In the genomic region with DNA sequence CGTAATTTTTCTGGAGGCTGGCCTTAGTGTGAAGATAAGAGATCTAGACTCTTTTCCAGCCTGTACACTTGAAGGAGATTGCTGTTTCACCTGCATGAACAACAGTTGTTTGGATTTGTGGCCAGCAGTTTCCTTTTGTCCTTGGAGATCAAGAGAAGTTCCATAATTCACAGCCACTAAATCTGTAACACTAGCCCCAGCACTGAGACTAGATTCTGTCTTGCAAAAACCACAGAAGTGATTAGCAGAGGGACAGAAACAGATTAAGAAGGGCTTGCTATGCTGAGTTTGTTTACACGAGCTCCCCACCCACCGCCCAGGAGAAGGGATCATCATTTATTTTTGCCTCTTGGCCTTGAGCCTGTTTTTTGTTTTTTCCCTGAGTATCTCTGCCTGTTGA, we compare ENCODE assay signal across 19 cellular contexts.
A peak's percentile ranks its signal among the peaks of the same experiment; 100 is the strongest.
DNase-seq lines count a peak whose midpoint lies in the region; ATAC-seq, FAIRE-seq and TF ChIP-seq lines count a peak whose summit lies in the region.
"Had no signal": no experiment of that assay in that cellular context is flagged by ENCODE, and none has a peak within 500 bp of the region (broad histone marks: within the 10 kb centered on the region; RNA-seq: fewer than 3 reads in every experiment).

No MANE protein-coding gene starts in this region.

- 93% methylated on average over 3 of the region's 3 CpGs for WGBS in SK-N-SH (ENCODE audit: low lambda C conversion rate)

- no peak overlapping the region for H3K4me3 Mint-ChIP-seq in mesothelial cell of epicardium
- H3K4me3 Mint-ChIP-seq: CD4-positive, alpha-beta T cell; stimulated activated effector memory CD8-positive, alpha-beta T cell treated with anti-CD3 and anti-CD28 coated beads, Interleukin-12 subunit alpha, Interleukin-12 subunit beta, amount 100 ng/mL, for 72 hours had no signal

- no peak for FAIRE-seq in RCC 7860 (lab: Jason Lieb, UNC)
- FAIRE-seq: GM12878 had no signal

- no peaks in the 10 kb centered on the region for H3K27me3 Mint-ChIP-seq in mesothelial cell of epicardium (ENCODE audit: low read depth)
- H3K27me3 Mint-ChIP-seq: CD4-positive, alpha-beta T cell had no signal

- CTCF ChIA-PET in SK-N-SH (lab: Yijun Ruan, JAX), result interaction anchor here (1.3 to 1.6 kb wide), 2 partner anchors 9 to 625 kb away, joined by 3 read pairs; no protein-coding TSS in a partner anchor

- no peaks in the 10 kb centered on the region for H3K9me3 Mint-ChIP-seq in mesothelial cell of epicardium
- H3K9me3 Mint-ChIP-seq: stimulated activated effector memory CD8-positive, alpha-beta T cell treated with anti-CD3 and anti-CD28 coated beads, Interleukin-12 subunit alpha, Interleukin-12 subunit beta, amount 100 ng/mL, for 72 hours had no signal

- no peak for TF ChIP-seq EP300 in SK-N-SH (IDR thresholded peaks at IDR 0.05; ENCODE audit: borderline replicate concordance in 1 of 2, low read depth in 1 of 2, low read length in 1 of 2)

- no peak for TF ChIP-seq RAD21 in SK-N-SH (IDR thresholded peaks at IDR 0.05; ENCODE audit: low read length)

- no peaks in the 10 kb centered on the region for H3K79me2 ChIP-seq in SK-N-SH (ENCODE audit: insufficient read depth)

- TF ChIP-seq CTCF in SK-N-SH (IDR thresholded peaks at IDR 0.05), result no peak
- no peak for TF ChIP-seq CTCF in mesothelial cell of epicardium (IDR thresholded peaks at IDR 0.05; ENCODE audit: unreplicated experiment)

- no peak for ATAC-seq in SK-N-SH treated with all-trans-retinoic acid at 6 μM for 48 hours
- no peak for ATAC-seq in GM18909 (IDR thresholded peaks at IDR 0.05; ENCODE audit: poor library complexity, unreplicated experiment)
- ATAC-seq: gastroesophageal sphincter, GM12878 had no signal

- H3K9me2 ChIP-seq in SK-N-SH, result no peaks in the 10 kb centered on the region

- H3K4me1 ChIP-seq in SK-N-SH (ENCODE audit: control insufficient read depth in 1 of 2, insufficient read depth in 2 of 2, low read depth in 1 of 2, low read length in 1 of 2), result peaks cover 0 to 19% of the 10 kb centered on the region in 2 experiments; a peak in 2 of 4 replicates
- H3K4me1 ChIP-seq: colonic mucosa, gastroesophageal sphincter had no signal

- H2AFZ ChIP-seq in SK-N-SH (ENCODE audit: low read depth), result peak overlapping the region; percentile 17; the same call in 1 of the 2 replicates
- H2AFZ ChIP-seq: GM23248 had no signal

- no peaks in the 10 kb centered on the region for H3K36me3 ChIP-seq in SK-N-SH (replicated peaks in 1 of 2; ENCODE audit: control insufficient read depth in 1 of 2, insufficient read depth in 2 of 2, low read length in 1 of 2)
- H3K36me3 ChIP-seq: colonic mucosa, gastroesophageal sphincter, tibial nerve had no signal

- POLR2A ChIA-PET in SK-N-SH (lab: Yijun Ruan, JAX), result interaction anchor here (0.6 kb wide), 1 partner anchor 54 kb away, joined by 4 read pairs; no protein-coding TSS in a partner anchor

- H3K27ac Mint-ChIP-seq in mesothelial cell of epicardium, result peak overlapping the region; percentile 55
- H3K27ac Mint-ChIP-seq: CD4-positive, alpha-beta T cell; stimulated activated effector memory CD8-positive, alpha-beta T cell treated with anti-CD3 and anti-CD28 coated beads, Interleukin-12 subunit alpha, Interleukin-12 subunit beta, amount 100 ng/mL, for 72 hours had no signal

- no peaks in the 10 kb centered on the region for H3F3A ChIP-seq in SK-N-SH (replicated peaks; ENCODE audit: insufficient read depth)

- no peaks in the 10 kb centered on the region; the same call in 1 of the 2 replicates for H3K27me3 ChIP-seq in SK-N-SH (ENCODE audit: insufficient read depth)
- H3K27me3 ChIP-seq: colonic mucosa, gastroesophageal sphincter, tibial nerve had no signal

- H3K36me3 Mint-ChIP-seq in mesothelial cell of epicardium, result no peaks in the 10 kb centered on the region
- H3K36me3 Mint-ChIP-seq: stimulated activated effector memory CD8-positive, alpha-beta T cell treated with anti-CD3 and anti-CD28 coated beads, Interleukin-12 subunit alpha, Interleukin-12 subunit beta, amount 100 ng/mL, for 72 hours had no signal

- H3K4me1 Mint-ChIP-seq in mesothelial cell of epicardium, result peaks cover 34% of the 10 kb centered on the region
- H3K4me1 Mint-ChIP-seq: stimulated activated effector memory CD8-positive, alpha-beta T cell treated with anti-CD3 and anti-CD28 coated beads, Interleukin-12 subunit alpha, Interleukin-12 subunit beta, amount 100 ng/mL, for 72 hours had no signal

- no peak overlapping the region for H3K9ac ChIP-seq in SK-N-SH
- H3K9ac ChIP-seq: GM23248 had no signal

- DNase-seq in SK-N-SH, result no peak
- DNase-seq in NCI-H748 (lab: John Stamatoyannopoulos, UW; ENCODE audit: unreplicated experiment), result peak; percentile 86
- no peak for DNase-seq in mesothelial cell of epicardium (ENCODE audit: low spot score in 2 of 2, unreplicated experiment in 2 of 2)
- no peak for DNase-seq in HuH-7.5 (ENCODE audit: low spot score)
- no peak for DNase-seq in RCC 7860 (ENCODE audit: low spot score)
- DNase-seq in activated CD4-positive, CD25-positive, alpha-beta regulatory T cell treated with anti-CD3 and anti-CD28 coated beads, Interleukin-2, amount 50 U/mL, for 72 hours, result no peak
- DNase-seq: activated effector memory CD4-positive, alpha-beta T cell treated with anti-CD3 and anti-CD28 coated beads, Interleukin-2, amount 50 U/mL, for 16 hours; aorta; CD4-positive, alpha-beta T cell; GM23248; NCI-H2227 treated with DMSO at 0.1 percent for 48 hours had no signal

- no peak overlapping the region for H3K4me3 ChIP-seq in SK-N-SH (ENCODE audit: low read depth in 2 of 2, low read length in 1 of 2)
- H3K4me3 ChIP-seq: colonic mucosa, gastroesophageal sphincter, GM12878, GM23248, skin epidermis, tibial nerve had no signal

- no peaks in the 10 kb centered on the region for H3K9me3 ChIP-seq in SK-N-SH
- H3K9me3 ChIP-seq: colonic mucosa, tibial nerve had no signal

- H4K20me1 ChIP-seq in SK-N-SH (ENCODE audit: insufficient read depth), result no peaks in the 10 kb centered on the region

- no peak overlapping the region; a peak in 1 of 4 replicates for H3K27ac ChIP-seq in SK-N-SH (ENCODE audit: low read depth in 2 of 2, low read length in 1 of 2)
- H3K27ac ChIP-seq: colonic mucosa, gastroesophageal sphincter, GM23248, tibial nerve had no signal

- H3K4me2 ChIP-seq in SK-N-SH, result no peak overlapping the region

TF ChIP-seq in SK-N-SH, 30 proteins besides CTCF, POLR2A, EP300 and RAD21:
- TF ChIP-seq POLR2AphosphoS5 (IDR thresholded peaks at IDR 0.05; ENCODE audit: low read depth, low read length) (no peak), CHD2 (IDR thresholded peaks at IDR 0.05; ENCODE audit: low read length, partially characterized antibody) (no peak), JUND (IDR thresholded peaks at IDR 0.05) (no peak), MXI1 (IDR thresholded peaks at IDR 0.05; ENCODE audit: low read depth, low read length) (no peak), TEAD4 (IDR thresholded peaks at IDR 0.05; ENCODE audit: borderline replicate concordance, insufficient read depth) (no peak), GATA2 (CRISPR knock-in tag; IDR thresholded peaks at IDR 0.05) (no peak), SIN3A (IDR thresholded peaks at IDR 0.05; ENCODE audit: borderline replicate concordance, low read depth, low read length) (no peak), NFIC (IDR thresholded peaks at IDR 0.05; ENCODE audit: borderline replicate concordance) (no peak), NRF1 (IDR thresholded peaks at IDR 0.05; ENCODE audit: low read depth, low read length) (no peak), FOXM1 (IDR thresholded peaks at IDR 0.05; ENCODE audit: low read depth) (no peak)
- TF ChIP-seq, protein P1, sequence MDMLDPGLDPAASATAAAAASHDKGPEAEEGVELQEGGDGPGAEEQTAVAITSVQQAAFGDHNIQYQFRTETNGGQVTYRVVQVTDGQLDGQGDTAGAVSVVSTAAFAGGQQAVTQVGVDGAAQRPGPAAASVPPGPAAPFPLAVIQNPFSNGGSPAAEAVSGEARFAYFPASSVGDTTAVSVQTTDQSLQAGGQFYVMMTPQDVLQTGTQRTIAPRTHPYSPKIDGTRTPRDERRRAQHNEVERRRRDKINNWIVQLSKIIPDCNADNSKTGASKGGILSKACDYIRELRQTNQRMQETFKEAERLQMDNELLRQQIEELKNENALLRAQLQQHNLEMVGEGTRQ (IDR thresholded peaks at IDR 0.05; ENCODE audit: borderline replicate concordance, low read depth, low read length), result no peak

TF ChIP-seq in SK-N-SH treated with all-trans-retinoic acid at 6 μM for 48 hours, 23 proteins besides CTCF, POLR2A, EP300 and RAD21:
- no peak for TF ChIP-seq ZNF70 (CRISPR knock-in tag; IDR thresholded peaks at IDR 0.05)
- TF ChIP-seq, protein P2, sequence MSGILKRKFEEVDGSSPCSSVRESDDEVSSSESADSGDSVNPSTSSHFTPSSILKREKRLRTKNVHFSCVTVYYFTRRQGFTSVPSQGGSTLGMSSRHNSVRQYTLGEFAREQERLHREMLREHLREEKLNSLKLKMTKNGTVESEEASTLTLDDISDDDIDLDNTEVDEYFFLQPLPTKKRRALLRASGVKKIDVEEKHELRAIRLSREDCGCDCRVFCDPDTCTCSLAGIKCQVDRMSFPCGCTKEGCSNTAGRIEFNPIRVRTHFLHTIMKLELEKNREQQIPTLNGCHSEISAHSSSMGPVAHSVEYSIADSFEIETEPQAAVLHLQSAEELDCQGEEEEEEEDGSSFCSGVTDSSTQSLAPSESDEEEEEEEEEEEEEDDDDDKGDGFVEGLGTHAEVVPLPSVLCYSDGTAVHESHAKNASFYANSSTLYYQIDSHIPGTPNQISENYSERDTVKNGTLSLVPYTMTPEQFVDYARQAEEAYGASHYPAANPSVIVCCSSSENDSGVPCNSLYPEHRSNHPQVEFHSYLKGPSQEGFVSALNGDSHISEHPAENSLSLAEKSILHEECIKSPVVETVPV (CRISPR knock-in tag; IDR thresholded peaks at IDR 0.05), result no peak
TF ChIP-seq in SK-N-SH treated with all-trans-retinoic acid at 6 μM for 48 hours: peak in this region for 0.
